In genomic region chr1:7427066-7427465, GRCh38 we compare ENCODE assay signal across 22 cellular contexts.
"Had no signal": no experiment of that assay in that cellular context is flagged by ENCODE, and none has a peak within 500 bp of the region (broad histone marks: within the 10 kb centered on the region; RNA-seq: fewer than 3 reads in every experiment).

No MANE protein-coding gene starts in this region.

- H3K27ac ChIP-seq: heart right ventricle, left lung, pancreas, right lobe of liver, thoracic aorta, vagina had no signal

- H3K4me3 ChIP-seq: heart right ventricle, left lung, pancreas, right lobe of liver, thoracic aorta, vagina had no signal

- DNase-seq: activated CD4-positive, alpha-beta memory T cell treated with anti-CD3 and anti-CD28 coated beads for 36 hours; activated CD4-positive, alpha-beta T cell treated with anti-CD3 and anti-CD28 coated beads for 4 hours; activated CD4-positive, CD25-positive, alpha-beta regulatory T cell; activated naive CD4-positive, alpha-beta T cell treated with Interleukin-2 at 50 U/mL for 16 hours; activated naive CD8-positive, alpha-beta T cell treated with anti-CD3 and anti-CD28 coated beads for 36 hours; activated T-cell treated with anti-CD3 and anti-CD28 coated beads, Interleukin-2, amount 50 U/mL, for 48 hours; effector memory CD4-positive, alpha-beta T cell; heart right ventricle; left lung; mammary epithelial cell; nephron progenitor cell; small intestine; stimulated activated CD4-positive, alpha-beta T cell treated with anti-CD3 and anti-CD28 coated beads, Interleukin-2, amount 100 ng/mL, for 48 hours; stimulated activated CD8-positive, alpha-beta memory T cell treated with anti-CD3 and anti-CD28 coated beads, Interleukin-4, amount 100 ng/mL, for 48 hours; stimulated activated naive CD4-positive, alpha-beta T cell; SW 1271; T-helper 17 cell had no signal

- H3K9me3 ChIP-seq: heart right ventricle, left lung, pancreas, right lobe of liver, thoracic aorta, vagina had no signal

- H3K4me1 ChIP-seq: heart right ventricle, left lung, pancreas, right lobe of liver had no signal

- H3K27me3 ChIP-seq: left lung, pancreas, right lobe of liver, vagina had no signal

- ATAC-seq: esophagus mucosa, left lung, pancreas, right lobe of liver, T-helper 17 cell had no signal

- H3K36me3 ChIP-seq: heart right ventricle, left lung, pancreas, right lobe of liver, thoracic aorta, vagina had no signal
